In the genomic region with DNA sequence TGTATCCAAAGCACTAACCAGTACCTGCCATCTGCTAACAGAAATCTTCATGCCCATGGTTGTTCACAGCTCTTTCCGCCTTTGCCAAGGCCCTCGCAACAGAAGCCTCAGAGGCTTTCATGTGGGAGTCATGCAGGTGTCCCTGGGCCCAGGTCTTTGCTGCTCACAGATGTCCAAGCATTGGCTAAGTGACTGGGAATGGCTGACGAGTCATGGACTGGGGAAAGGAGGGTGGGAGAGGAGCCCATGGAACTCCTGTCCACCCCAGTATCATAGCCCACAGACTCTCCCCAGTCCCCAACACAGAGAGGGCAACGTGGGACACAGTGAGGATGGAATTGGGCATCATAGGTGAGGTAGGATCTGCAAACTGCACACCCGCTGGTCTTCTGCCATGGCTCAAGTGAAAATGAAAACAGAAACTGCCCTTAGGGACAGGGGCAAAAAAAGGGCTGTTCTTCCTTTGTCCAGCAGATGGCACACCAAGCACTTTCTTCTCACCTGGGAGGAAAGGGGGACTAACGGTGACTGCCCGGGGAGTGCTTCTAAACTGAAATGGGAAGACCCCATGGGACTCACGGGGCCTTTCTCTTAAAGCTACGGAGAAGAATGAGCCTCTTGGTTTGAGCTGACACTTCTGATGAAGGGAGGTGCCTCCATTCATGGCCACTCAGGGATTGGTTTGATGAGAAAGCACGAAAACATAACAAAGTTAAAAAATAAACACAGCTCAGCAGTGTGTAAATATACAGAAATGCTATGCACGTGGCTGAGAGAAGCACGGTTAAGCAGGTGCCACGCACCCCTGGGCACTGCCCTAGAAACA, we compare ENCODE assay signal across 1 cellular context.
TF ChIP-seq lines count a peak whose summit lies in the region.

No MANE protein-coding gene starts in this region.

TF ChIP-seq in SK-N-SH treated with all-trans-retinoic acid at 6 μM for 48 hours, 23 proteins besides CTCF, POLR2A, EP300 and RAD21 (continued from another document):
- TF ChIP-seq, protein P1, sequence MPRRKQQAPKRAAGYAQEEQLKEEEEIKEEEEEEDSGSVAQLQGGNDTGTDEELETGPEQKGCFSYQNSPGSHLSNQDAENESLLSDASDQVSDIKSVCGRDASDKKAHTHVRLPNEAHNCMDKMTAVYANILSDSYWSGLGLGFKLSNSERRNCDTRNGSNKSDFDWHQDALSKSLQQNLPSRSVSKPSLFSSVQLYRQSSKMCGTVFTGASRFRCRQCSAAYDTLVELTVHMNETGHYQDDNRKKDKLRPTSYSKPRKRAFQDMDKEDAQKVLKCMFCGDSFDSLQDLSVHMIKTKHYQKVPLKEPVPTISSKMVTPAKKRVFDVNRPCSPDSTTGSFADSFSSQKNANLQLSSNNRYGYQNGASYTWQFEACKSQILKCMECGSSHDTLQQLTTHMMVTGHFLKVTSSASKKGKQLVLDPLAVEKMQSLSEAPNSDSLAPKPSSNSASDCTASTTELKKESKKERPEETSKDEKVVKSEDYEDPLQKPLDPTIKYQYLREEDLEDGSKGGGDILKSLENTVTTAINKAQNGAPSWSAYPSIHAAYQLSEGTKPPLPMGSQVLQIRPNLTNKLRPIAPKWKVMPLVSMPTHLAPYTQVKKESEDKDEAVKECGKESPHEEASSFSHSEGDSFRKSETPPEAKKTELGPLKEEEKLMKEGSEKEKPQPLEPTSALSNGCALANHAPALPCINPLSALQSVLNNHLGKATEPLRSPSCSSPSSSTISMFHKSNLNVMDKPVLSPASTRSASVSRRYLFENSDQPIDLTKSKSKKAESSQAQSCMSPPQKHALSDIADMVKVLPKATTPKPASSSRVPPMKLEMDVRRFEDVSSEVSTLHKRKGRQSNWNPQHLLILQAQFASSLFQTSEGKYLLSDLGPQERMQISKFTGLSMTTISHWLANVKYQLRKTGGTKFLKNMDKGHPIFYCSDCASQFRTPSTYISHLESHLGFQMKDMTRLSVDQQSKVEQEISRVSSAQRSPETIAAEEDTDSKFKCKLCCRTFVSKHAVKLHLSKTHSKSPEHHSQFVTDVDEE (CRISPR knock-in tag; IDR thresholded peaks at IDR 0.05): no peak
- no peak for TF ChIP-seq ZFP30 (CRISPR knock-in tag; IDR thresholded peaks at IDR 0.05)
